22 cellular contexts compared by ENCODE assay signal in the genomic region with DNA sequence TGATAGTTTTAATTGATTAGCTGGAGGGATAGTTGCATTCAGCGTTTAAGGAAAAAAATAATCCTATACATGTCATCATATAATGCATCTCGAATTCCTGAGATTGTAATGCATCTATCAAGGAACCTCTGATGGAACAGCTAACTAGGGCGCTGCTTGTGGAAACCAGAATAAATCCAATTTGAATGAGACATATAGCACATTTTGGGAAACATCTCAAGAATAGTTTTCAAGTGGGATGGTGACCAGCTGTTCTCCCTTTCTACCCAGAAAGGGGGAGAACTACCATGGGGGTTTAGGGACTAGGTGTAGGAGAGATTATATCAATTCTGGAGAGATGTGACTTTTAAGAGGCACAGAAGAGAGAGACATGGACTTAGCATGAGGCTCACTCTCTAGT.
"Had no signal": no experiment of that assay in that cellular context is flagged by ENCODE, and none has a peak within 500 bp of the region (broad histone marks: within the 10 kb centered on the region; RNA-seq: fewer than 3 reads in every experiment).

No MANE protein-coding gene starts in this region.

- H3K9me3 ChIP-seq: colonic mucosa, esophagus muscularis mucosa, esophagus squamous epithelium, gastrocnemius medialis, gastroesophageal sphincter, heart left ventricle had no signal

- H3K4me3 ChIP-seq: colonic mucosa, coronary artery, dorsolateral prefrontal cortex, esophagus muscularis mucosa, esophagus squamous epithelium, gastrocnemius medialis, gastroesophageal sphincter, heart left ventricle, heart right ventricle had no signal

- H3K27ac ChIP-seq: colonic mucosa, coronary artery, epithelial cell of prostate, esophagus muscularis mucosa, esophagus squamous epithelium, foreskin keratinocyte, gastrocnemius medialis, gastroesophageal sphincter, heart left ventricle, heart right ventricle had no signal

- H3K36me3 ChIP-seq: colonic mucosa, esophagus muscularis mucosa, esophagus squamous epithelium, gastrocnemius medialis, gastroesophageal sphincter, heart left ventricle, heart right ventricle had no signal

- H3K4me1 ChIP-seq: colonic mucosa, esophagus muscularis mucosa, esophagus squamous epithelium, foreskin keratinocyte, gastrocnemius medialis, gastroesophageal sphincter, heart left ventricle, heart right ventricle had no signal

- DNase-seq: colonic mucosa; cortex of kidney; dermis blood vessel endothelial cell; effector CD8-positive, alpha-beta T cell; effector memory CD4-positive, alpha-beta T cell; effector memory CD8-positive, alpha-beta T cell; endodermal cell; erythroblast; esophagus squamous epithelium; foreskin fibroblast; foreskin keratinocyte; foreskin melanocyte; gastrocnemius medialis; glutamatergic neuron; head of caudate nucleus; heart left ventricle; heart right ventricle had no signal

- H3K27me3 ChIP-seq: colonic mucosa, esophagus muscularis mucosa, esophagus squamous epithelium, foreskin keratinocyte, gastrocnemius medialis, gastroesophageal sphincter, heart left ventricle had no signal
